Comparison of ENCODE assay signal across 23 cellular contexts in the genomic region with DNA sequence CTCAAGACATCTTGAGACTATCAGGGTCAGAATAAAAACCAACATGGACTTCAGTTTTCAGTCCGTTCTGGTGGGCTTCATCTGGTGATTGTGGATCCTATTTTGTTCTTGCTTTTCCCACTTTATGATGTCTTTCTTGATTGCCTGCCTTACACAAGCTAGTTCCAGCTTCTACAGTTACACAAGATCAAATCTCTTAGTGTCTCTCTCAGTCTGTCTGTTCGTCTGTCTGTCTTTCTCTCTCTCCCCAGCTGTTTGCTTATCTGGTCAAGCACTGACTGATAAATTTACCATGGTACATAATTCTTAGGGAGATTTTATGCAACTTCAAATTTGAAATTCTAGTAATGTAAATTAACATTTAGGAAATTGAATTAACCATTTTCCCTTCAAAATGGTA.
"Had no signal": no experiment of that assay in that cellular context is flagged by ENCODE, and none has a peak within 500 bp of the region (broad histone marks: within the 10 kb centered on the region; RNA-seq: fewer than 3 reads in every experiment).

No MANE protein-coding gene starts in this region.

- ATAC-seq: esophagus mucosa; heart right ventricle; left lobe of liver; naive thymus-derived CD4-positive, alpha-beta T cell; right lobe of liver; stimulated activated memory B cell treated with anti-CD40 and anti-IgM and Interleukin-4, amounts not matched to agents 10 μg/mL and 1 μg/mL and 100 μg/mL, for 72 hours; upper lobe of right lung had no signal

- H3K4me3 ChIP-seq: gastrocnemius medialis, heart right ventricle, psoas muscle, right lobe of liver, spleen, tibial artery, upper lobe of right lung, vagina had no signal

- FAIRE-seq: endothelial cell of umbilical vein had no signal

- H3K27me3 ChIP-seq: gastrocnemius medialis, heart right ventricle, right lobe of liver, spleen, tibial artery, upper lobe of right lung, vagina had no signal

- H3K36me3 ChIP-seq: gastrocnemius medialis, vagina had no signal

- H3K4me1 Mint-ChIP-seq: nephron progenitor cell had no signal

- H3K4me1 ChIP-seq: upper lobe of right lung had no signal

- H3K4me3 Mint-ChIP-seq: endodermal cell; nephron progenitor cell; stimulated activated memory B cell treated with anti-CD40 and anti-IgM and Interleukin-4, amounts not matched to agents 10 μg/mL and 1 μg/mL and 100 μg/mL, for 72 hours; stimulated activated naive CD8-positive, alpha-beta T cell treated with anti-CD3 and anti-CD28 coated beads, Interleukin-15, Interleukin-2, amounts not matched to agents 100 ng/mL and 50 ng/mL, for 24 hours had no signal

- H3K9me3 Mint-ChIP-seq: endodermal cell; naive thymus-derived CD4-positive, alpha-beta T cell; nephron progenitor cell; stimulated activated memory B cell treated with anti-CD40 and anti-IgM and Interleukin-4, amounts not matched to agents 10 μg/mL and 1 μg/mL and 100 μg/mL, for 72 hours; stimulated activated naive CD8-positive, alpha-beta T cell treated with anti-CD3 and anti-CD28 coated beads, Interleukin-15, Interleukin-2, amounts not matched to agents 100 ng/mL and 50 ng/mL, for 24 hours had no signal

- DNase-seq: dermis blood vessel endothelial cell; endodermal cell; gastrocnemius medialis; heart right ventricle; hypothalamus; islet precursor cell; naive thymus-derived CD4-positive, alpha-beta T cell; nephron progenitor cell; psoas muscle; retina; right lobe of liver; spleen; stimulated activated CD4-positive, alpha-beta T cell treated with anti-CD3 and anti-CD28 coated beads, Interleukin-15, amount 100 ng/mL, for 24 hours; stimulated activated CD4-positive, alpha-beta T cell treated with anti-CD3 and anti-CD28 coated beads, Interleukin-1b, Interleukin-23, amount 100 ng/mL, for 48 hours; stimulated activated CD4-positive, alpha-beta T cell treated with anti-CD3 and anti-CD28 coated beads, Interleukin-4, amount 100 ng/mL, for 24 hours; tibial artery; upper lobe of right lung had no signal

- H3K9me3 ChIP-seq: gastrocnemius medialis, heart right ventricle, psoas muscle, right lobe of liver, spleen, tibial artery, upper lobe of right lung, vagina had no signal

- H3K27ac Mint-ChIP-seq: nephron progenitor cell; stimulated activated memory B cell treated with anti-CD40 and anti-IgM and Interleukin-4, amounts not matched to agents 10 μg/mL and 1 μg/mL and 100 μg/mL, for 72 hours; stimulated activated naive CD8-positive, alpha-beta T cell treated with anti-CD3 and anti-CD28 coated beads, Interleukin-15, Interleukin-2, amounts not matched to agents 100 ng/mL and 50 ng/mL, for 24 hours had no signal

- H3K27me3 Mint-ChIP-seq: naive thymus-derived CD4-positive, alpha-beta T cell; stimulated activated memory B cell treated with anti-CD40 and anti-IgM and Interleukin-4, amounts not matched to agents 10 μg/mL and 1 μg/mL and 100 μg/mL, for 72 hours; stimulated activated naive CD8-positive, alpha-beta T cell treated with anti-CD3 and anti-CD28 coated beads, Interleukin-15, Interleukin-2, amounts not matched to agents 100 ng/mL and 50 ng/mL, for 24 hours had no signal

- H3K27ac ChIP-seq: gastrocnemius medialis, heart right ventricle, psoas muscle, right lobe of liver, spleen, tibial artery, upper lobe of right lung, vagina had no signal
